Comparison of ENCODE assay signal across 19 cellular contexts in genomic region chr1:4792565-4792964, GRCh38.
"Had no signal": no experiment of that assay in that cellular context is flagged by ENCODE, and none has a peak within 500 bp of the region (broad histone marks: within the 10 kb centered on the region; RNA-seq: fewer than 3 reads in every experiment).

No MANE protein-coding gene starts in this region.

- H3K27ac Mint-ChIP-seq: activated naive CD4-positive, alpha-beta T cell treated with anti-CD3 and anti-CD28 coated beads for 36 hours; activated naive CD8-positive, alpha-beta T cell treated with anti-CD3 and anti-CD28 coated beads, Interleukin-2, amount 10 ng/mL, durations not matched to agents 7 days and 5 days had no signal

- H3K9me3 Mint-ChIP-seq: activated naive CD4-positive, alpha-beta T cell treated with anti-CD3 and anti-CD28 coated beads for 36 hours; activated naive CD8-positive, alpha-beta T cell treated with anti-CD3 and anti-CD28 coated beads, Interleukin-2, amount 10 ng/mL, durations not matched to agents 7 days and 5 days had no signal

- H3K4me3 Mint-ChIP-seq: activated naive CD4-positive, alpha-beta T cell treated with anti-CD3 and anti-CD28 coated beads for 36 hours; activated naive CD8-positive, alpha-beta T cell treated with anti-CD3 and anti-CD28 coated beads, Interleukin-2, amount 10 ng/mL, durations not matched to agents 7 days and 5 days had no signal

- H3K36me3 Mint-ChIP-seq: activated naive CD8-positive, alpha-beta T cell treated with anti-CD3 and anti-CD28 coated beads, Interleukin-2, amount 10 ng/mL, durations not matched to agents 7 days and 5 days had no signal

- ATAC-seq: gastrocnemius medialis, right cardiac atrium had no signal

- DNase-seq: activated CD4-positive, alpha-beta T cell treated with anti-CD3 and anti-CD28 coated beads for 1 hour; activated CD4-positive, alpha-beta T cell treated with anti-CD3 and anti-CD28 coated beads, Interleukin-2, amount 50 U/mL, for 1 hour; activated CD8-positive, alpha-beta memory T cell treated with anti-CD3 and anti-CD28 coated beads for 24 hours; activated effector memory CD4-positive, alpha-beta T cell treated with Interleukin-2 at 50 U/mL for 16 hours; activated naive CD4-positive, alpha-beta T cell treated with anti-CD3 and anti-CD28 coated beads for 36 hours; activated naive CD8-positive, alpha-beta T cell treated with anti-CD3 and anti-CD28 coated beads, Interleukin-2, amount 10 ng/mL, durations not matched to agents 7 days and 5 days; activated T-cell treated with anti-CD3 and anti-CD28 coated beads, Interleukin-2, amount 50 U/mL, for 48 hours; amniotic stem cell; colonic mucosa; dorsolateral prefrontal cortex; esophagus squamous epithelium; gastrocnemius medialis; hippocampal formation; midbrain; nucleus accumbens; right cardiac atrium; stimulated activated CD4-positive, alpha-beta T cell treated with anti-CD3 and anti-CD28 coated beads, Interleukin-4, amount 100 ng/mL, for 24 hours; stimulated activated naive CD4-positive, alpha-beta T cell treated with Interleukin-2 at 50 U/mL for 16 hours; upper lobe of left lung had no signal
